In the genomic region with DNA sequence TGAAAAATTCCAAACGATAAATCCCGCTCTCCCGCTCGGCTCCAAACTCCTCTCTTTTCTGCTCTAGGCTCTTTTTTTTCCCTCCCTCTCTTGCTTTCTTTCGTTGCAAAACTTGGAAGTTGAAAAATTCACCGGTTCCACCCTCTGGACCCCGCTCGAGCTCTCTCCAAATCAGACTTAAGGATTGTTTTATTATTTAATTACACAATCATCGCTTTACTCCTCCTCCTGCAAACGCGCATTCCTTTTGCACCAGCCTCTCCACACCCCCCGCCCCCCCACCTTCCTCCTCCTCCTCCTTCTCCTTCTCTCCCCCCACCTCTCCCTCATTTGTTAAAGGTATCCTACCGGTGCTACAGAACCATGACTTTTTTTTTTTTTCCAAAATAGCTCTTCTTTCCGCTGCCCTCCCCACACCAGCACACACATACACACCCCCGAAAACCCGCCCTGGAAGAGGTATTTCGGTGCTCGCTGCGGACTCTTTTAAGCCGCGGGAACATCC, we compare ENCODE assay signal across 8 cellular contexts. TPM values are rescaled to one million over a fixed set of nuclear protein-coding genes. Genes with fewer than 3 reads are reported as not detected.
DNase-seq lines count a peak whose midpoint lies in the region; ATAC-seq, FAIRE-seq and TF ChIP-seq lines count a peak whose summit lies in the region.

No MANE protein-coding gene starts in this region.

- peaks cover 25 to 28% (median 27%) of the 10 kb centered on the region in 3 donors for H3K4me1 ChIP-seq in pancreas

- intact Hi-C loops in cardiac septum (cut with DNase I), result loop anchor here (2.0 to 10.0 kb wide), 5 partner anchors 42 to 467 kb away; no protein-coding TSS in a partner anchor
- intact Hi-C loops in pancreas (cut with DNase I), result no loop called here

- TF ChIP-seq CTCF in AG04450 (IDR thresholded peaks at IDR 0.05; ENCODE audit: low read depth, low read length), result no peak
- no peak for TF ChIP-seq CTCF in pancreas (IDR thresholded peaks at IDR 0.05)

- 0 to 1% methylated on average over 21 of the region's 21 CpGs for WGBS in pancreas, 2 donors

- ATAC-seq in pancreas, result peak; percentile 59 to 67 (median 62)
- ATAC-seq in GM19035 (IDR thresholded peaks at IDR 0.05; ENCODE audit: unreplicated experiment), result no peak

- FAIRE-seq in GM19239 (lab: Jason Lieb, UNC) (no peak), pancreas (lab: Jason Lieb, UNC) (no peak)

- no peaks in the 10 kb centered on the region for H3K36me3 ChIP-seq in pancreas

- DNase-seq in AG04450 (ENCODE audit: low read depth, low spot score), result no peak
- peak; percentile 26 for DNase-seq in GM19239 (ENCODE audit: insufficient read length, low spot score)
- peak; percentile 66 for DNase-seq in NCI-H2227 treated with DMSO at 0.1 percent for 48 hours (lab: John Stamatoyannopoulos, UW)
- peak; percentile 94 for DNase-seq in amniotic epithelial cell (ENCODE audit: low read depth)
- peak; percentile 83 for DNase-seq in cardiac septum (ENCODE audit: low spot score)
- peak in 5 of 6 donors; percentile 61 to 82 (median 77) for DNase-seq in pancreas
- DNase-seq in cortex of kidney (lab: John Stamatoyannopoulos, UW), result no peak

- POLR2A ChIA-PET in AG04450 (lab: Yijun Ruan, JAX), result interaction anchor here (0.6 kb wide), 1 partner anchor 212 kb away, joined by 9 read pairs; no protein-coding TSS in a partner anchor

- H3K27me3 ChIP-seq in AG04450 (ENCODE audit: control insufficient read depth, insufficient read depth, low read length) (peaks cover 33% of the 10 kb centered on the region), pancreas (no peaks in the 10 kb centered on the region)

- H3K9me3 ChIP-seq in AG04450 (ENCODE audit: control insufficient read depth, insufficient read depth, low read length) (no peaks in the 10 kb centered on the region), pancreas (no peaks in the 10 kb centered on the region)

- CTCF ChIA-PET in AG04450 (lab: Charles Lee), result no interaction called here

- H3K27ac ChIP-seq in AG04450 (ENCODE audit: low read depth, low read length) (no peak overlapping the region), pancreas (peak overlapping the region; percentile 88 to 99 (median 95))

- H3K4me3 ChIP-seq in AG04450 (ENCODE audit: low read depth, low read length) (peak overlapping the region; percentile 64), pancreas (peak overlapping the region; percentile 53 to 75 (median 68))

RNA-seq across cellular contexts. Expression of a gene that starts 0.5 kb away (rescaled TPM):
- polyA plus RNA-seq in AG04450 (2011; rRNA removed) (2.2 and 3.2 TPM in 2 replicates), pancreas (1 to 10 TPM; 8.9 to 10.0 TPM)
- polyA minus RNA-seq in AG04450 (2011; rRNA and poly(A)+ RNA removed), result 6.2 and 8.5 TPM in 2 replicates
- total RNA-seq in cardiac septum (129 TPM), pancreas (10 to 100 TPM; 40.9 to 65.0 (median 53.0) TPM)

Comparison
In these comparisons a context has a peak if more than half of its experiments do, and no peak if none do; other contexts are left out.
1. DNase-seq: peak in GM19239 (single experiment), NCI-H2227 treated with DMSO at 0.1 percent for 48 hours (single experiment), amniotic epithelial cell (single experiment), cardiac septum (single experiment) and pancreas (5 of 6); none in AG04450 (single experiment) and cortex of kidney (single experiment).